1 cellular context compared by ENCODE assay signal in genomic region chr4:159979953-159980352, GRCh38.
A peak's percentile ranks its signal among the peaks of the same experiment; 100 is the strongest.
TF ChIP-seq lines count a peak whose summit lies in the region.

No MANE protein-coding gene starts in this region.

TF ChIP-seq in GM12878, 131 proteins besides CTCF, POLR2A, EP300 and RAD21 (continued from another document):
- 0 out of 2 replicates have a peak, but pooled peaks have one; percentile 35 for TF ChIP-seq ATF2 (IDR thresholded peaks at IDR 0.05; ENCODE audit: low read length)
- no peak for TF ChIP-seq ATF3 (IDR thresholded peaks at IDR 0.05; ENCODE audit: borderline replicate concordance, extremely low read depth, low read depth, low read length)
- no peak for TF ChIP-seq ZSCAN29 (IDR thresholded peaks at IDR 0.05)
- TF ChIP-seq ZNF384 (IDR thresholded peaks at IDR 0.05; ENCODE audit: borderline replicate concordance, low read depth, low read length): no peak
- TF ChIP-seq SIX5 (IDR thresholded peaks at IDR 0.05; ENCODE audit: low read depth, low read length, severe bottlenecking): no peak
- peak; percentile 77; the same call in 1 of the 2 replicates for TF ChIP-seq NFIC (IDR thresholded peaks at IDR 0.05; ENCODE audit: low read depth, low read length)
- no peak for TF ChIP-seq NRF1 (conservative IDR thresholded peaks at IDR 0.05; ENCODE audit: low read depth, low read length)
- peak; percentile 68; the same call in 1 of the 2 replicates for TF ChIP-seq FOXM1 (IDR thresholded peaks at IDR 0.05; ENCODE audit: low read depth, low read length)
- 0 out of 2 replicates have a peak, but pooled peaks have one; percentile 12 for TF ChIP-seq CREB1 (IDR thresholded peaks at IDR 0.05; ENCODE audit: low read depth)
- TF ChIP-seq RUNX3 (IDR thresholded peaks at IDR 0.05; ENCODE audit: low read length): peak; percentile 78
- peak; percentile 36; the same call in 1 of the 2 replicates for TF ChIP-seq JUNB (IDR thresholded peaks at IDR 0.05)
- TF ChIP-seq RB1 (IDR thresholded peaks at IDR 0.05; ENCODE audit: borderline replicate concordance): no peak
- no peak for TF ChIP-seq LARP7 (IDR thresholded peaks at IDR 0.05)
